ENCODE assay signal across 17 cellular contexts in the genomic region with DNA sequence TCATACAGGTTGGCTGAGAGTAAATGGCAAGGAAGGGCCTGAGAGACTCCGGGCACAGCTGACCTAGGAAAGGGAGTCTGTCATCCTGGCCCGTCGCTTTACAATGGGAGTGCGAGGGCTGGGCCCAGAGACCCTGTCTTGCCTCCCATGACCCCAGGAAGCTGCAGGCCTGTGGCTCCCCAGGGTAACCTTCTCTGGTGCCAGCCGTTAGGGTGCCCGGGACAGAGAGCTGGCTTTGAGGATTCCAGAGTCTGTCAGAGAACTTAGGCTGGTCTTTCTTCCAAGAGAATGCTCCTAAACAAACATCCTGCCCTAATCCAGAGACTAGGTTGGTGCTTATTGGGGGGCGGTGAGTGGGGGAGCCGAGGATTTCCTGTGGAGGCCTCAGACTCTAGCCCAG. TPM values are rescaled to one million over a fixed set of nuclear protein-coding genes. Genes with fewer than 3 reads are reported as not detected.
DNase-seq lines count a peak whose midpoint lies in the region; ATAC-seq, FAIRE-seq and TF ChIP-seq lines count a peak whose summit lies in the region.
"Had no signal": no experiment of that assay in that cellular context is flagged by ENCODE, and none has a peak within 500 bp of the region (broad histone marks: within the 10 kb centered on the region; RNA-seq: fewer than 3 reads in every experiment).

No MANE protein-coding gene starts in this region.

- POLR2A ChIA-PET in SK-N-SH (lab: Yijun Ruan, JAX): no interaction called here

- TF ChIP-seq RAD21 in SK-N-SH (IDR thresholded peaks at IDR 0.05; ENCODE audit: low read length): no peak

- no peak for FAIRE-seq in frontal cortex (lab: Jason Lieb, UNC)
- FAIRE-seq: islet of Langerhans had no signal

- H3K27ac ChIP-seq in GM23338 (ENCODE audit: low read depth): peak overlapping the region; percentile 6; the same call in 1 of the 2 replicates
- H3K27ac ChIP-seq in ascending aorta: peak overlapping the region; percentile 4 to 19
- H3K27ac ChIP-seq in spleen: peak overlapping the region in 7 of 8 donors; percentile 65 to 93 (median 81)
- H3K27ac ChIP-seq in SK-N-SH (ENCODE audit: low read depth in 2 of 2, low read length in 1 of 2): no peak overlapping the region
- H3K27ac ChIP-seq: cardiac muscle cell, psoas muscle had no signal

- H3K9ac ChIP-seq in SK-N-SH: no peak overlapping the region

- intact Hi-C loops in ascending aorta (cut with DNase I) (no loop called here), spleen (cut with DNase I; ENCODE audit: low total_unique reads) (no loop called here)

- H3K4me3 Mint-ChIP-seq in GM23338: no peak overlapping the region
- H3K4me3 Mint-ChIP-seq: activated naive CD4-positive, alpha-beta T cell treated with anti-CD3 and anti-CD28 coated beads, Interleukin-2, amount 50 U/mL, for 24 hours; naive thymus-derived CD8-positive, alpha-beta T cell had no signal

- H3K36me3 ChIP-seq in GM23338 (ENCODE audit: insufficient read depth): no peaks in the 10 kb centered on the region
- no peaks in the 10 kb centered on the region for H3K36me3 ChIP-seq in ascending aorta
- H3K36me3 ChIP-seq in spleen: no peaks in the 10 kb centered on the region
- no peaks in the 10 kb centered on the region for H3K36me3 ChIP-seq in SK-N-SH (replicated peaks in 1 of 2; ENCODE audit: control insufficient read depth in 1 of 2, insufficient read depth in 2 of 2, low read length in 1 of 2)
- H3K36me3 ChIP-seq: cardiac muscle cell had no signal

- no peak overlapping the region for H2AFZ ChIP-seq in GM23338
- no peak overlapping the region for H2AFZ ChIP-seq in SK-N-SH (ENCODE audit: low read depth)

- peaks cover 10% of the 10 kb centered on the region for H3K4me1 ChIP-seq in GM23338 (ENCODE audit: insufficient read depth)
- no peaks in the 10 kb centered on the region for H3K4me1 ChIP-seq in ascending aorta
- H3K4me1 ChIP-seq in spleen: peaks cover 6 to 99% (median 49%) of the 10 kb centered on the region in 6 donors
- H3K4me1 ChIP-seq in SK-N-SH (ENCODE audit: control insufficient read depth in 1 of 2, insufficient read depth in 2 of 2, low read depth in 1 of 2, low read length in 1 of 2): no peaks in the 10 kb centered on the region

- H3K79me2 ChIP-seq in GM23338 (replicated peaks; ENCODE audit: insufficient read depth) (peaks cover 48% of the 10 kb centered on the region), SK-N-SH (ENCODE audit: insufficient read depth) (peaks cover 7% of the 10 kb centered on the region; the same call in 1 of the 2 replicates)

- no peak for TF ChIP-seq EP300 in SK-N-SH (IDR thresholded peaks at IDR 0.05; ENCODE audit: borderline replicate concordance in 1 of 2, low read depth in 1 of 2, low read length in 1 of 2)

- H3K36me3 Mint-ChIP-seq in GM23338 (ENCODE audit: low read depth): no peaks in the 10 kb centered on the region
- H3K36me3 Mint-ChIP-seq: activated naive CD4-positive, alpha-beta T cell treated with anti-CD3 and anti-CD28 coated beads, Interleukin-2, amount 50 U/mL, for 24 hours; naive thymus-derived CD8-positive, alpha-beta T cell had no signal

- TF ChIP-seq CTCF in GM23338 (conservative IDR thresholded peaks at IDR 0.05; ENCODE audit: low read depth in 2 of 2) (no peak), ascending aorta (IDR thresholded peaks at IDR 0.05) (no peak), spleen (IDR thresholded peaks at IDR 0.05 in 8 of 11, conservative IDR thresholded peaks at IDR 0.05 in 3 of 11) (no peak), SK-N-SH (IDR thresholded peaks at IDR 0.05) (no peak)

- H3K9me3 Mint-ChIP-seq in GM23338: no peaks in the 10 kb centered on the region
- H3K9me3 Mint-ChIP-seq: activated naive CD4-positive, alpha-beta T cell treated with anti-CD3 and anti-CD28 coated beads, Interleukin-2, amount 50 U/mL, for 24 hours; naive thymus-derived CD8-positive, alpha-beta T cell had no signal

- H3F3A ChIP-seq in GM23338 (replicated peaks; ENCODE audit: low read depth) (no peaks in the 10 kb centered on the region), SK-N-SH (replicated peaks; ENCODE audit: insufficient read depth) (no peaks in the 10 kb centered on the region)

- H4K20me1 ChIP-seq in GM23338 (replicated peaks; ENCODE audit: insufficient read depth) (no peaks in the 10 kb centered on the region; the same call in 1 of the 2 replicates), SK-N-SH (ENCODE audit: insufficient read depth) (no peaks in the 10 kb centered on the region)

- 55 to 73% (median 70%) methylated on average over 8 of the region's 8 CpGs for WGBS in spleen, 5 donors
- 96% methylated on average over 5 of the region's 8 CpGs for WGBS in SK-N-SH (ENCODE audit: low lambda C conversion rate)

- H3K4me3 ChIP-seq in GM23338 (no peak overlapping the region), ascending aorta (no peak overlapping the region), spleen (peak overlapping the region in 2 of 8 donors; percentile 10 to 49), SK-N-SH (ENCODE audit: low read depth in 2 of 2, low read length in 1 of 2) (no peak overlapping the region)
- H3K4me3 ChIP-seq: cardiac muscle cell, psoas muscle had no signal

- DNase-seq in GM23338 (ENCODE audit: low spot score): no peak
- DNase-seq in ascending aorta (ENCODE audit: low spot score in 2 of 2): peak in 1 of 2 donors; percentile 55
- peak; percentile 42 for DNase-seq in left lobe of liver (ENCODE audit: low spot score)
- DNase-seq in spleen: no peak
- no peak for DNase-seq in SK-N-SH
- DNase-seq in NCI-H1105 treated with DMSO at 0.1 percent for 48 hours (lab: John Stamatoyannopoulos, UW): no peak
- no peak for DNase-seq in frontal cortex (ENCODE audit: low spot score in 2 of 2)
- DNase-seq: activated CD4-positive, CD25-positive, alpha-beta regulatory T cell; naive thymus-derived CD8-positive, alpha-beta T cell; NCI-H146; NCI-H2227 treated with DMSO at 0.1 percent for 48 hours; NK-92 treated with Interleukin-12 subunit alpha and Interleukin-12 subunit beta, amount 100 ng/mL, for 24 hours had no signal

- CTCF ChIA-PET in SK-N-SH (lab: Yijun Ruan, JAX): interaction anchor here (0.9 to 1.5 kb wide), 3 partner anchors 17 to 258 kb away, joined by 3 read pairs; no protein-coding TSS in a partner anchor

- no peak for TF ChIP-seq POLR2A in spleen (IDR thresholded peaks at IDR 0.05)

- ATAC-seq in GM23338: no peak
- ATAC-seq in left lobe of liver: no peak
- ATAC-seq in HG03280 (IDR thresholded peaks at IDR 0.05; ENCODE audit: unreplicated experiment): no peak
- ATAC-seq: naive thymus-derived CD8-positive, alpha-beta T cell had no signal

- H3K27ac Mint-ChIP-seq in GM23338: no peak overlapping the region
- H3K27ac Mint-ChIP-seq: activated naive CD4-positive, alpha-beta T cell treated with anti-CD3 and anti-CD28 coated beads, Interleukin-2, amount 50 U/mL, for 24 hours had no signal

- H3K9me3 ChIP-seq in ascending aorta: no peaks in the 10 kb centered on the region
- no peaks in the 10 kb centered on the region for H3K9me3 ChIP-seq in spleen
- H3K9me3 ChIP-seq in SK-N-SH: no peaks in the 10 kb centered on the region
- H3K9me3 ChIP-seq: psoas muscle had no signal

- H3K4me2 ChIP-seq in GM23338: peak overlapping the region; percentile 26; the same call in 1 of the 2 replicates
- no peak overlapping the region for H3K4me2 ChIP-seq in SK-N-SH

- no peaks in the 10 kb centered on the region for H3K27me3 ChIP-seq in GM23338 (ENCODE audit: insufficient read depth)
- no peaks in the 10 kb centered on the region for H3K27me3 ChIP-seq in ascending aorta
- no peaks in the 10 kb centered on the region for H3K27me3 ChIP-seq in spleen (replicated peaks in 1 of 7)
- H3K27me3 ChIP-seq in SK-N-SH (ENCODE audit: insufficient read depth): no peaks in the 10 kb centered on the region
- H3K27me3 ChIP-seq: cardiac muscle cell had no signal

- H3K9me2 ChIP-seq in GM23338 (ENCODE audit: insufficient read depth) (no peaks in the 10 kb centered on the region), SK-N-SH (no peaks in the 10 kb centered on the region)

- peaks cover 36% of the 10 kb centered on the region for H3K4me1 Mint-ChIP-seq in GM23338

- peaks cover 11% of the 10 kb centered on the region for H3K27me3 Mint-ChIP-seq in GM23338 (ENCODE audit: insufficient read depth, low read depth, poor library complexity)
- H3K27me3 Mint-ChIP-seq: activated naive CD4-positive, alpha-beta T cell treated with anti-CD3 and anti-CD28 coated beads, Interleukin-2, amount 50 U/mL, for 24 hours; naive thymus-derived CD8-positive, alpha-beta T cell had no signal

TF ChIP-seq in GM23338, 12 proteins besides CTCF, POLR2A, EP300 and RAD21:
- TF ChIP-seq POLR2AphosphoS5 (IDR thresholded peaks at IDR 0.05; ENCODE audit: low read depth): no peak

TF ChIP-seq in SK-N-SH, 30 proteins besides CTCF, POLR2A, EP300 and RAD21 (continues in another document):
- no peak for TF ChIP-seq CHD2 (IDR thresholded peaks at IDR 0.05; ENCODE audit: low read length, partially characterized antibody)
- no peak for TF ChIP-seq GABPA (IDR thresholded peaks at IDR 0.05; ENCODE audit: low read depth)
- no peak for TF ChIP-seq POLR2AphosphoS5 (IDR thresholded peaks at IDR 0.05; ENCODE audit: low read depth, low read length)
- TF ChIP-seq, protein P1, sequence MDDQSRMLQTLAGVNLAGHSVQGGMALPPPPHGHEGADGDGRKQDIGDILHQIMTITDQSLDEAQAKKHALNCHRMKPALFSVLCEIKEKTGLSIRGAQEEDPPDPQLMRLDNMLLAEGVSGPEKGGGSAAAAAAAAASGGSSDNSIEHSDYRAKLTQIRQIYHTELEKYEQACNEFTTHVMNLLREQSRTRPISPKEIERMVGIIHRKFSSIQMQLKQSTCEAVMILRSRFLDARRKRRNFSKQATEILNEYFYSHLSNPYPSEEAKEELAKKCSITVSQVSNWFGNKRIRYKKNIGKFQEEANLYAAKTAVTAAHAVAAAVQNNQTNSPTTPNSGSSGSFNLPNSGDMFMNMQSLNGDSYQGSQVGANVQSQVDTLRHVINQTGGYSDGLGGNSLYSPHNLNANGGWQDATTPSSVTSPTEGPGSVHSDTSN (IDR thresholded peaks at IDR 0.05): no peak
- TF ChIP-seq SIN3A (IDR thresholded peaks at IDR 0.05; ENCODE audit: borderline replicate concordance, low read depth, low read length): no peak
- no peak for TF ChIP-seq FOXM1 (IDR thresholded peaks at IDR 0.05; ENCODE audit: low read depth)

RNA-seq across cellular contexts. Expression of gene ZNF710, which starts 18.5 kb away (rescaled TPM):
- 16.7 and 18.2 TPM in 2 replicates for total RNA-seq in GM23338 (2014; rRNA removed; shearing (Covaris generic))
- 15.9 and 16.0 TPM in 2 replicates for polyA plus RNA-seq in GM23338 (2016; fragmentation: Nextera tagmentation; extraction: Ambion mirVana)
- 3.5 TPM for total RNA-seq in ascending aorta
- total RNA-seq in left lobe of liver: 6.7 TPM
- total RNA-seq in spleen: 10 to 100 TPM; 25.5 to 66.4 (median 36.7) TPM
- polyA plus RNA-seq in spleen: 10 to 100 TPM; 12.5 to 24.8 (median 19.5) TPM
- polyA plus RNA-seq in SK-N-SH (2012; rRNA removed): 2.4 and 2.7 TPM in 2 replicates
- polyA plus RNA-seq in SK-N-SH (2012; cell fraction: cytosol; rRNA removed): 2.0 and 2.1 TPM in 2 replicates
- 8.4 and 9.2 TPM in 2 replicates for polyA plus RNA-seq in SK-N-SH (2012; cell fraction: nucleus; rRNA removed)
- 6.5 TPM for total RNA-seq in frontal cortex

Comparison
In these comparisons a context has a peak if more than half of its experiments do, and no peak if none do; other contexts are left out.
1. H3K27ac ChIP-seq: peak in GM23338 (single experiment), ascending aorta (2 of 2) and spleen (7 of 8); none in SK-N-SH (0 of 2).